In the genomic region with DNA sequence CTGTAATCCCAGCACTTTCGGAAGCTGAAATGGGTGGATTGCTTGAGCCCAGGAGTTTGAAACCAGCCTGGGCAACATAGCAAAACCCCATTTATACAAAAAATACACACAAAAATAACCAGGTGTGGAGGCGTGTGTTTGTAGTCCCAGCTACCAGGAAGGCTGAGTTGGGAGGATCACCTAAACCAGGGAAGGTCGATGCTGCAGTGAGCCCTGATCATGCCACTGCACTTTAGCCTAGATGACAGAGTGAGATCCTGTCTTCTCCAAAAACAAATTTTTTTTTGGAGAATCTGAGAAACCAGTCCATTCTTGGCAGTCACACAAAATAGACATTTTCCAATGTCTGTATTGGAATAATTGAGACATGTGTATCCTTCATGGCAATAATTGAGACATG, we compare ENCODE assay signal across 5 cellular contexts.
"Had no signal": no experiment of that assay in that cellular context is flagged by ENCODE, and none has a peak within 500 bp of the region (broad histone marks: within the 10 kb centered on the region; RNA-seq: fewer than 3 reads in every experiment).

No MANE protein-coding gene starts in this region.

- H3K4me2 ChIP-seq: GM23338 had no signal

- ATAC-seq: GM23338 had no signal

- H2AFZ ChIP-seq: GM23338 had no signal

- H3K27ac Mint-ChIP-seq: GM23338, H9 had no signal

- H3K9me3 Mint-ChIP-seq: GM23338, H9 had no signal

- H3K4me1 Mint-ChIP-seq: GM23338 had no signal

- H3K4me3 ChIP-seq: GM23338 had no signal

- H3K27ac ChIP-seq: HL-60 had no signal

- DNase-seq: H9, HCEC 1CT, IMR-90 had no signal

- H3K4me3 Mint-ChIP-seq: GM23338, H9 had no signal
